In the genomic region with DNA sequence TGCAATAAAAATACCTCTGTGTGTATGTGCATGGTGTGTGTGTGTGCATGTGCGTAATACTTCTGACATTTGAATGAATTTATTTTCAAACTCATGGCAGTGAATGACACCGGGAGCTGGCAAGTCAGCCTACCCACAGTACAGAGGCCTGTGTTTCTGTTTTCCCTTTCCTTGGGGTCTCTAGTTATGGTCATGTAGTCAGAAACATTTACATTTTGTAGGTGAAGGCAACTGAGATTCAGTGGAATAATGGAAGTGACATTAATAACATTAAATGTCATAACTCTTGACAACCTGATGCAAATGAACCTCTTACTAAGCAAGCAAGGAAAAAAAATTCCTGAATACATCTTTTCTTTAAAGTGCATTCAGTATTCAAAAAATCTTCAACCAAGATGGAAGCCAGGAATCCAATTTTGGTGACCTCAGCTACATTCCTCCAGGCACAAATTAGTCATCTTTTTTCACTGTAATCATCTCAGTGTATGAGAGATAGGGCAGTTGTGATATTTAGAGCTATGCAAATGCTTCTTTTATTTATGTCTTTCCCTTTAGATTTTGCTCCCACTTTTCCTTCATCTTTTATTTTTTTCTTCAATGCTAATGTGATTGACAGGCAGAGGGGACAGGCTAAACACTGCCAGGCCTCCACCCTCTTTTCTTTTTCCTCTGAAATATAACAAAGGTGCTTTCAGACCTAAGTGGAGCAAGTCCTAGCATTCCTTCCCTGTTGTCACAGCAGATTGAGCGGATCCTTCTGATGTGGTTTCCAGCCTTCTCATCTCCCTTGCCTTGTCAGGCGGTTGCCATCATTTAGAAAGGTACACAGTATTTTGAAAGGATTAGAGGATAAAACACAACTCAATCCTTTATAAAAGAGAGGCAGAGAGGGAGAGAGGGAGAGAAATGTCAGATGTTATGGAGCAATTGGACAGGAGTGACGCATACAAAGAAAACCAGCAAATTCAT, we compare ENCODE assay signal across 25 cellular contexts.
A peak's percentile ranks its signal among the peaks of the same experiment; 100 is the strongest.
DNase-seq lines count a peak whose midpoint lies in the region; ATAC-seq and TF ChIP-seq lines count a peak whose summit lies in the region.
"Had no signal": no experiment of that assay in that cellular context is flagged by ENCODE, and none has a peak within 500 bp of the region (broad histone marks: within the 10 kb centered on the region; RNA-seq: fewer than 3 reads in every experiment).

No MANE protein-coding gene starts in this region.

- intact Hi-C loops in natural killer cell (cut with micrococcal nuclease) = no loop called here

- H3K4me3 Mint-ChIP-seq in natural killer cell = no peak overlapping the region
- H3K4me3 Mint-ChIP-seq: activated naive CD4-positive, alpha-beta T cell treated with anti-CD3 and anti-CD28 coated beads for 36 hours; activated T-cell treated with anti-CD3 and anti-CD28 coated beads, Interleukin-2, amount 50 U/mL, for 72 hours; CD4-positive, CD25-positive, alpha-beta regulatory T cell; T-helper 1 cell treated with Interleukin-12 subunit alpha and Interleukin-12 subunit beta and Interleukin-4 antibody, amounts not matched to agents 30 μg/mL and 1 μg/mL, for 36 hours had no signal

- H3K4me3 ChIP-seq in RWPE2 (ENCODE audit: severe bottlenecking) (no peak overlapping the region), fibroblast of the aortic adventitia (ENCODE audit: low read depth, low read length) (no peak overlapping the region), neuronal stem cell (ENCODE audit: low read length in 2 of 2) (no peak overlapping the region)
- H3K4me3 ChIP-seq: gastrocnemius medialis, HAP-1, upper lobe of right lung had no signal

- TF ChIP-seq CTCF in RWPE2 (IDR thresholded peaks at IDR 0.05; ENCODE audit: poor library complexity, severe bottlenecking) (no peak), fibroblast of the aortic adventitia (IDR thresholded peaks at IDR 0.05; ENCODE audit: insufficient read depth, low read length) (no peak), natural killer cell (IDR thresholded peaks at IDR 0.05) (no peak)

- H3K14ac ChIP-seq in neuronal stem cell (ENCODE audit: low read length) = no peak overlapping the region

- H3K36me3 ChIP-seq in RWPE2 (ENCODE audit: low read depth) (no peaks in the 10 kb centered on the region), neuronal stem cell (replicated peaks in 1 of 2; ENCODE audit: control insufficient read depth in 2 of 2, insufficient read depth in 2 of 2, low read length in 2 of 2) (no peaks in the 10 kb centered on the region)
- H3K36me3 ChIP-seq: gastrocnemius medialis, HAP-1, upper lobe of right lung had no signal

- H3K27me3 Mint-ChIP-seq in natural killer cell (ENCODE audit: low read depth in 2 of 2) = no peaks in the 10 kb centered on the region
- H3K27me3 Mint-ChIP-seq: CD4-positive, CD25-positive, alpha-beta regulatory T cell had no signal

- H2BK5ac ChIP-seq in neuronal stem cell (ENCODE audit: low read length) = no peak overlapping the region

- no peak overlapping the region for H3K9ac ChIP-seq in neuronal stem cell (ENCODE audit: low read depth, low read length, poor library complexity)

- H2BK15ac ChIP-seq in neuronal stem cell (ENCODE audit: low read length) = no peak overlapping the region

- H2BK12ac ChIP-seq in neuronal stem cell (ENCODE audit: low read length) = no peak overlapping the region

- WGBS in neuronal stem cell (ENCODE audit: extremely low coverage in 2 of 2, insufficient read length in 2 of 2, insufficient replicate concordance in 1 of 2), 2 donors = no CpG with 5 or more reads among the region's 5 CpGs

- H3K36me3 Mint-ChIP-seq in natural killer cell = no peaks in the 10 kb centered on the region
- H3K36me3 Mint-ChIP-seq: CD4-positive, CD25-positive, alpha-beta regulatory T cell had no signal

- no peaks in the 10 kb centered on the region for H3K4me1 Mint-ChIP-seq in natural killer cell
- H3K4me1 Mint-ChIP-seq: CD4-positive, CD25-positive, alpha-beta regulatory T cell had no signal

- H2AFZ ChIP-seq in neuronal stem cell (ENCODE audit: low read length) = peak overlapping the region; percentile 79

- H3K4ac ChIP-seq in neuronal stem cell (ENCODE audit: low read length) = no peak overlapping the region

- H4K91ac ChIP-seq in neuronal stem cell (ENCODE audit: low read depth, low read length, poor library complexity) = no peak overlapping the region

- H3K9me3 ChIP-seq in RWPE2 (ENCODE audit: severe bottlenecking) = peaks cover 2% of the 10 kb centered on the region
- H3K9me3 ChIP-seq in neuronal stem cell (replicated peaks in 1 of 2; ENCODE audit: control insufficient read depth in 2 of 2, insufficient read depth in 1 of 2, low read depth in 1 of 2, low read length in 2 of 2) = peaks cover 0 to 6% of the 10 kb centered on the region in 2 donors
- H3K9me3 ChIP-seq: gastrocnemius medialis, HAP-1, upper lobe of right lung had no signal

- H4K8ac ChIP-seq in neuronal stem cell (ENCODE audit: low read depth, low read length) = no peak overlapping the region

- DNase-seq in H4 (ENCODE audit: low spot score) (peak; percentile 47), RWPE2 (ENCODE audit: low spot score) (no peak), fibroblast of the aortic adventitia (ENCODE audit: low read depth) (peak; percentile 25), neuronal stem cell (ENCODE audit: low spot score) (peak; percentile 15), natural killer cell (no peak), SK-N-DZ (ENCODE audit: low spot score) (no peak), middle frontal gyrus (ENCODE audit: extremely low spot score, low spot score) (no peak)
- DNase-seq: activated CD4-positive, alpha-beta T cell treated with anti-CD3 and anti-CD28 coated beads for 48 hours; activated naive CD4-positive, alpha-beta T cell treated with anti-CD3 and anti-CD28 coated beads for 36 hours; activated T-cell treated with anti-CD3 and anti-CD28 coated beads, Interleukin-2, amount 50 U/mL, for 72 hours; amniotic stem cell; CD4-positive, CD25-positive, alpha-beta regulatory T cell; DMS 273 treated with DMSO at 0.1 percent for 48 hours; gastrocnemius medialis; GF-D8; hypothalamus; Karpas-422; NCI-H1105; NCI-H2081; NCI-H446; posterior cingulate gyrus; SIG-M5; upper lobe of right lung had no signal

- no peak overlapping the region for H3K27ac Mint-ChIP-seq in natural killer cell
- H3K27ac Mint-ChIP-seq: activated naive CD4-positive, alpha-beta T cell treated with anti-CD3 and anti-CD28 coated beads for 36 hours; activated T-cell treated with anti-CD3 and anti-CD28 coated beads, Interleukin-2, amount 50 U/mL, for 72 hours; CD4-positive, CD25-positive, alpha-beta regulatory T cell; T-helper 1 cell treated with Interleukin-12 subunit alpha and Interleukin-12 subunit beta and Interleukin-4 antibody, amounts not matched to agents 30 μg/mL and 1 μg/mL, for 36 hours had no signal

- no peaks in the 10 kb centered on the region for H3K79me1 ChIP-seq in neuronal stem cell (ENCODE audit: low read depth, low read length)

- H3K18ac ChIP-seq in neuronal stem cell (ENCODE audit: low read length) = no peak overlapping the region

- no peaks in the 10 kb centered on the region for H3K4me1 ChIP-seq in RWPE2 (ENCODE audit: insufficient read depth, poor library complexity, severe bottlenecking)
- peaks cover 13 to 28% of the 10 kb centered on the region in 2 donors for H3K4me1 ChIP-seq in neuronal stem cell (ENCODE audit: control insufficient read depth in 2 of 2, insufficient read depth in 1 of 2, low read depth in 1 of 2, low read length in 2 of 2)
- H3K4me1 ChIP-seq: gastrocnemius medialis, HAP-1, upper lobe of right lung had no signal

- H3K27ac ChIP-seq in RWPE2 (ENCODE audit: poor library complexity, severe bottlenecking) = no peak overlapping the region
- H3K27ac ChIP-seq in neuronal stem cell (replicated peaks; ENCODE audit: low read length) = peak overlapping the region; percentile 75
- H3K27ac ChIP-seq: gastrocnemius medialis, upper lobe of right lung had no signal

- H3K4me2 ChIP-seq in neuronal stem cell (ENCODE audit: insufficient read depth, low read length, poor library complexity, severe bottlenecking) = no peak overlapping the region

- H3K9me3 Mint-ChIP-seq in natural killer cell = peaks cover 11 to 13% of the 10 kb centered on the region in 2 donors

- ATAC-seq in RWPE2 (ENCODE audit: low read depth) (peak; percentile 41; the same call in 1 of the 3 replicates), natural killer cell (no peak)
- ATAC-seq: activated T-cell treated with anti-CD3 and anti-CD28 coated beads, Interleukin-2, amount 50 U/mL, for 72 hours; gastrocnemius medialis; upper lobe of right lung had no signal

- H2AK5ac ChIP-seq in neuronal stem cell (ENCODE audit: low read depth, low read length) = no peak overlapping the region

- no peak overlapping the region for H2BK120ac ChIP-seq in neuronal stem cell (ENCODE audit: low read depth, low read length)

- no peak overlapping the region for H3K23ac ChIP-seq in neuronal stem cell (ENCODE audit: low read depth, low read length, poor library complexity)

- H3K27me3 ChIP-seq in RWPE2 (ENCODE audit: insufficient read depth, poor library complexity, severe bottlenecking) = no peaks in the 10 kb centered on the region
- H3K27me3 ChIP-seq in neuronal stem cell (ENCODE audit: control insufficient read depth in 3 of 3, insufficient read depth in 3 of 3, low read depth in 1 of 3, low read length in 3 of 3) = no peaks in the 10 kb centered on the region
- H3K27me3 ChIP-seq: gastrocnemius medialis, upper lobe of right lung had no signal

Comparison
In these comparisons a context has a peak if more than half of its experiments do, and no peak if none do; other contexts are left out.
1. DNase-seq: peak in H4 (single experiment), fibroblast of the aortic adventitia (single experiment) and neuronal stem cell (single experiment); none in RWPE2 (single experiment), natural killer cell (single experiment), SK-N-DZ (single experiment) and middle frontal gyrus (single experiment).